In the genomic region with DNA sequence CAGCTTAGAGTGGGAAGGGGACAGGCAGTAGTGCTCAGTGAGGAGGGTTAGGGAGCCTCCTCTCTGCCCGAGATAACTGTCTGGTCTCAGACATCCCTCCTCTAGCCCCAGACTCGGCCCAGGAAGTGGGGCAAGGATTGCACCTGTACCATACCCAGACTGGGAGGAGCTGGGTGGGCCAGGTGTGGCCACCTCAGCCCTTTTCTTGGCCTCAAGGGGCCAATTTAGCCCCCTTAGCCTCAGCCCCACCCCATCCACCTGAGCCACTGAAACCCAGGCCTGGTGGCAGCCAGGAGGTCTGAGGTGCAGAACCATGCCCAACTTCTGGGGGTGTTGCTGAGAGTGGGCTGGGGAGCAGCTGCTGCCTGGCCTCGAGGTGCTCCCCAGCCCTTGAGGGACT, we compare ENCODE assay signal across 17 cellular contexts. TPM values are rescaled to one million over a fixed set of nuclear protein-coding genes. Genes with fewer than 3 reads are reported as not detected.
DNase-seq lines count a peak whose midpoint lies in the region; ATAC-seq and TF ChIP-seq lines count a peak whose summit lies in the region.
"Had no signal": no experiment of that assay in that cellular context is flagged by ENCODE, and none has a peak within 500 bp of the region (broad histone marks: within the 10 kb centered on the region; RNA-seq: fewer than 3 reads in every experiment).

No MANE protein-coding gene starts in this region.

- TF ChIP-seq CTCF in breast epithelium (IDR thresholded peaks at IDR 0.05), result no peak
- TF ChIP-seq CTCF in MCF 10A (IDR thresholded peaks at IDR 0.05; ENCODE audit: unreplicated experiment), result no peak

- H3K36me3 Mint-ChIP-seq in MCF 10A (ENCODE audit: insufficient read depth, unreplicated experiment), result no peaks in the 10 kb centered on the region
- peaks cover 15% of the 10 kb centered on the region for H3K36me3 Mint-ChIP-seq in activated CD8-positive, alpha-beta T cell treated with anti-CD3 and anti-CD28 coated beads, Interleukin-2, amount 10 ng/mL, durations not matched to agents 7 days and 5 days (ENCODE audit: low read depth)
- H3K36me3 Mint-ChIP-seq in naive B cell, result no peaks in the 10 kb centered on the region
- H3K36me3 Mint-ChIP-seq: activated naive CD8-positive, alpha-beta T cell had no signal

- no peak for ATAC-seq in activated CD8-positive, alpha-beta T cell treated with anti-CD3 and anti-CD28 coated beads, Interleukin-2, amount 10 ng/mL, durations not matched to agents 7 days and 5 days
- ATAC-seq in naive B cell (ENCODE audit: low read depth in 2 of 2) (no peak), GM21529 (IDR thresholded peaks at IDR 0.05; ENCODE audit: unreplicated experiment) (no peak), GM19455 (IDR thresholded peaks at IDR 0.05; ENCODE audit: unreplicated experiment) (no peak)

- H3K9me3 Mint-ChIP-seq in MCF 10A (ENCODE audit: unreplicated experiment) (no peaks in the 10 kb centered on the region), naive B cell (no peaks in the 10 kb centered on the region)
- no peaks in the 10 kb centered on the region for H3K9me3 Mint-ChIP-seq in activated CD8-positive, alpha-beta T cell treated with anti-CD3 and anti-CD28 coated beads, Interleukin-2, amount 10 ng/mL, durations not matched to agents 7 days and 5 days (ENCODE audit: insufficient read depth)

- H3K4me1 ChIP-seq in breast epithelium, result no peaks in the 10 kb centered on the region

- H3K27ac Mint-ChIP-seq in MCF 10A (ENCODE audit: low read depth, unreplicated experiment) (no peak overlapping the region), naive B cell (peak overlapping the region; percentile 97 to 100 (median 100))
- peak overlapping the region; percentile 94 for H3K27ac Mint-ChIP-seq in activated CD8-positive, alpha-beta T cell treated with anti-CD3 and anti-CD28 coated beads, Interleukin-2, amount 10 ng/mL, durations not matched to agents 7 days and 5 days

- CTCF ChIA-PET in MCF 10A (lab: Yijun Ruan, JAX), result interaction anchor here (0.7 to 2.3 kb wide), 3 partner anchors 8 to 32 kb away, joined by 3 to 9 read pairs (median 4); no protein-coding TSS in a partner anchor
- CTCF ChIA-PET in activated CD8-positive, alpha-beta T cell treated with anti-CD3 and anti-CD28 coated beads, Interleukin-2, amount 10 ng/mL, durations not matched to agents 7 days and 5 days (lab: Charles Lee), result interaction anchor here (0.6 to 9.1 kb wide), 4 partner anchors 10 to 48 kb away, joined by 3 to 75 read pairs (median 14); no protein-coding TSS in a partner anchor

- no TSS peak for BruUV-seq in MCF 10A (replicated peaks; lab: Mats Ljungman, UMichigan)

- TF ChIP-seq POLR2A in breast epithelium (IDR thresholded peaks at IDR 0.05), result no peak

- H3K27me3 ChIP-seq in breast epithelium, result no peaks in the 10 kb centered on the region

- POLR2A ChIA-PET in MCF 10A (lab: Yijun Ruan, JAX), result interaction anchor here (1.4 kb wide), 1 partner anchor 74 kb away, joined by 4 read pairs; no protein-coding TSS in a partner anchor
- POLR2A ChIA-PET in activated CD8-positive, alpha-beta T cell treated with anti-CD3 and anti-CD28 coated beads, Interleukin-2, amount 10 ng/mL, durations not matched to agents 7 days and 5 days (lab: Charles Lee), result no interaction called here

- no peaks in the 10 kb centered on the region for H3K36me3 ChIP-seq in breast epithelium

- H3K27me3 Mint-ChIP-seq in MCF 10A (ENCODE audit: insufficient read depth, unreplicated experiment) (no peaks in the 10 kb centered on the region), naive B cell (no peaks in the 10 kb centered on the region)
- no peaks in the 10 kb centered on the region for H3K27me3 Mint-ChIP-seq in activated CD8-positive, alpha-beta T cell treated with anti-CD3 and anti-CD28 coated beads, Interleukin-2, amount 10 ng/mL, durations not matched to agents 7 days and 5 days (ENCODE audit: low read depth)
- H3K27me3 Mint-ChIP-seq: activated naive CD8-positive, alpha-beta T cell had no signal

- no peak overlapping the region for H3K4me3 ChIP-seq in breast epithelium

- intact Hi-C loops in breast epithelium (cut with DNase I; ENCODE audit: low total_unique reads) (no loop called here), MCF 10A (cut with micrococcal nuclease) (no loop called here)

- H3K27ac ChIP-seq in breast epithelium, result peak overlapping the region; percentile 2 to 15
- H3K27ac ChIP-seq: epithelial cell of prostate, parathyroid adenoma, WERI-Rb-1 had no signal

- H3K4me3 Mint-ChIP-seq in MCF 10A (ENCODE audit: unreplicated experiment) (no peak overlapping the region), naive B cell (peak overlapping the region; percentile 84 to 100 (median 90))
- H3K4me3 Mint-ChIP-seq in activated CD8-positive, alpha-beta T cell treated with anti-CD3 and anti-CD28 coated beads, Interleukin-2, amount 10 ng/mL, durations not matched to agents 7 days and 5 days, result no peak overlapping the region
- H3K4me3 Mint-ChIP-seq: activated naive CD8-positive, alpha-beta T cell had no signal

- H3K4me1 Mint-ChIP-seq in MCF 10A (ENCODE audit: insufficient read depth, unreplicated experiment), result peaks cover 27% of the 10 kb centered on the region
- H3K4me1 Mint-ChIP-seq in activated CD8-positive, alpha-beta T cell treated with anti-CD3 and anti-CD28 coated beads, Interleukin-2, amount 10 ng/mL, durations not matched to agents 7 days and 5 days (ENCODE audit: low read depth), result peaks cover 96% of the 10 kb centered on the region
- H3K4me1 Mint-ChIP-seq in naive B cell, result peaks cover 94 to 100% (median 100%) of the 10 kb centered on the region in 3 donors

- no peaks in the 10 kb centered on the region for H3K9me3 ChIP-seq in breast epithelium
- H3K9me3 ChIP-seq: Caco-2 had no signal

- DNase-seq in breast epithelium (ENCODE audit: low spot score in 2 of 2), result no peak
- DNase-seq in MCF 10A (ENCODE audit: unreplicated experiment), result no peak
- DNase-seq in activated CD8-positive, alpha-beta T cell treated with anti-CD3 and anti-CD28 coated beads, Interleukin-2, amount 10 ng/mL, durations not matched to agents 7 days and 5 days, result no peak
- no peak for DNase-seq in naive B cell
- DNase-seq in NCI-H345 treated with DMSO at 0.1 percent for 48 hours (lab: John Stamatoyannopoulos, UW; ENCODE audit: unreplicated experiment), result no peak
- no peak for DNase-seq in activated effector memory CD4-positive, alpha-beta T cell treated with anti-CD3 and anti-CD28 coated beads, Interleukin-2, amount 50 U/mL, for 16 hours
- DNase-seq: activated CD8-positive, alpha-beta memory T cell treated with anti-CD3 and anti-CD28 coated beads, Interleukin-2, amount 50 U/mL, for 4 hours; Caco-2; Kasumi-1; NCI-H187 treated with DMSO at 0.1 percent for 48 hours; NCI-H524; WERI-Rb-1 had no signal

RNA-seq across cellular contexts. Expression of gene RELT, which starts 6.5 kb away (rescaled TPM):
- total RNA-seq in breast epithelium (1 to 10 TPM; 2.2 to 3.7 (median 2.3) TPM), MCF 10A (2022) (5.8 and 8.4 TPM in 2 replicates)
- 10 to 100 TPM; 28.6 to 33.2 TPM for total RNA-seq in activated CD8-positive, alpha-beta T cell treated with anti-CD3 and anti-CD28 coated beads, Interleukin-2, amount 10 ng/mL, durations not matched to agents 7 days and 5 days
- polyA plus RNA-seq in naive B cell (ENCODE audit: low read depth in 6 of 6), result 10 to 100 TPM; 16.3 to 35.1 (median 21.2) TPM

Comparison
In these comparisons a context has a peak if more than half of its experiments do, and no peak if none do; other contexts are left out.
1. H3K4me3 Mint-ChIP-seq: peak in naive B cell (8 of 8); none in MCF 10A (single experiment) and activated CD8-positive, alpha-beta T cell treated with anti-CD3 and anti-CD28 coated beads, Interleukin-2, amount 10 ng/mL, durations not matched to agents 7 days and 5 days (single experiment).